In the genomic region with DNA sequence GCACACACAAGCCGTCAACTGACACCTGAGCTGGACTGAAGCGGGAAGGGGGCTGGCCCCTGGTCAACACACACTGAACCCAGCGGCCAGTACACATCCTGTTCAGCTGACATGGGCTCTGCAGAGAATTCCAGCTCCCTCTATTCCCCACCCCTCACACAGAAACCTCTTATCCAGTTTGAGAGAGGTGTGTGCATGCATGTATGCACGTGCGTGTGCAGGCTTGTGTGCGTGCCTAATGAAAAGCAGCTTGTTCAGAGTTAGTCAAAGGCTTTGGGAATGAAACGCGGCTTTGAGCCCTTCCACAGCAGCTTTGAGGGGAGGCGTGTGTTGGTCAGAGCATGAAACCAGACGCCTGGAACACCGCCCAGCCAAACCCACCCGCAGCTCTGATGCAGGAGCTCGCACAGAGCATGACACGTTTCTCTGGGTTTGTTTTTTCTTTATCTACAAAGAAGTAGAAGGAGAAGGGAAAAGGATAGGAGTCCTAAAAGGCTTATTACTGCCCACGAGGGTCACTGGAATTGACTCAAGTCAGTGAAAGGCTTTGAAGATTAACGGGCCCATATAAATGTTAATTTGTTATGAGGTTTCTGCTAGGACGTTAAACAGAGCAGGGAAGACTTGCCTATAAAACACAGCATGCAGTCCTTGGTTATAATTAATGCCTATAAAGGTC, we compare ENCODE assay signal across 9 cellular contexts.
A peak's percentile ranks its signal among the peaks of the same experiment; 100 is the strongest.
DNase-seq lines count a peak whose midpoint lies in the region; ATAC-seq and TF ChIP-seq lines count a peak whose summit lies in the region.
"Had no signal": no experiment of that assay in that cellular context is flagged by ENCODE, and none has a peak within 500 bp of the region (broad histone marks: within the 10 kb centered on the region; RNA-seq: fewer than 3 reads in every experiment).

No MANE protein-coding gene starts in this region.

- H3K27me3 ChIP-seq in thoracic aorta (replicated peaks; ENCODE audit: insufficient read depth), result no peaks in the 10 kb centered on the region

- H3K4me3 ChIP-seq in thoracic aorta, result no peak overlapping the region

- in situ Hi-C loops in GM13976 (cut with MboI; ENCODE audit: low sequenced_read_pairs, unreplicated experiment), result no loop called here

- H3K27ac ChIP-seq in VCaP (peak overlapping the region; percentile 89), thoracic aorta (peak overlapping the region; percentile 7 to 41)

- TF ChIP-seq CTCF in VCaP (conservative IDR thresholded peaks at IDR 0.05), result no peak
- no peak for TF ChIP-seq CTCF in thoracic aorta (IDR thresholded peaks at IDR 0.05)
- TF ChIP-seq CTCF in GM13976 (IDR thresholded peaks at IDR 0.05; ENCODE audit: borderline replicate concordance, control extremely low read depth, extremely low read depth, insufficient read depth, missing control alignments), result no peak

- peaks cover 43 to 100% of the 10 kb centered on the region in 2 donors for H3K4me1 ChIP-seq in thoracic aorta (ENCODE audit: control insufficient read depth in 1 of 2, low read depth in 2 of 2)

- no peak for ATAC-seq in thoracic aorta (ENCODE audit: insufficient number of reproducible peaks, low FRiP score, low read depth)
- ATAC-seq in GM21825 (IDR thresholded peaks at IDR 0.05; ENCODE audit: unreplicated experiment), result no peak

- no peaks in the 10 kb centered on the region for H3K36me3 ChIP-seq in thoracic aorta

- H3K9me3 ChIP-seq in thoracic aorta, result no peaks in the 10 kb centered on the region

- DNase-seq in NCI-H1092 (lab: John Stamatoyannopoulos, UW) (peak; percentile 87), iris pigment epithelial cell (ENCODE audit: low read depth) (peak; percentile 86), thoracic aorta (ENCODE audit: low spot score) (no peak), AML-193 (lab: John Stamatoyannopoulos, UW) (no peak), GM13976 (ENCODE audit: low spot score) (no peak)
- DNase-seq: GOT3; stimulated activated CD8-positive, alpha-beta memory T cell treated with anti-CD3 and anti-CD28 coated beads, Interleukin-4, amount 100 ng/mL, for 48 hours had no signal

Comparison
In these comparisons a context has a peak if more than half of its experiments do, and no peak if none do; other contexts are left out.
1. DNase-seq: peak in NCI-H1092 (single experiment) and iris pigment epithelial cell (single experiment); none in thoracic aorta (single experiment), AML-193 (0 of 2) and GM13976 (single experiment).